Comparison of ENCODE assay signal across 8 cellular contexts in the genomic region with DNA sequence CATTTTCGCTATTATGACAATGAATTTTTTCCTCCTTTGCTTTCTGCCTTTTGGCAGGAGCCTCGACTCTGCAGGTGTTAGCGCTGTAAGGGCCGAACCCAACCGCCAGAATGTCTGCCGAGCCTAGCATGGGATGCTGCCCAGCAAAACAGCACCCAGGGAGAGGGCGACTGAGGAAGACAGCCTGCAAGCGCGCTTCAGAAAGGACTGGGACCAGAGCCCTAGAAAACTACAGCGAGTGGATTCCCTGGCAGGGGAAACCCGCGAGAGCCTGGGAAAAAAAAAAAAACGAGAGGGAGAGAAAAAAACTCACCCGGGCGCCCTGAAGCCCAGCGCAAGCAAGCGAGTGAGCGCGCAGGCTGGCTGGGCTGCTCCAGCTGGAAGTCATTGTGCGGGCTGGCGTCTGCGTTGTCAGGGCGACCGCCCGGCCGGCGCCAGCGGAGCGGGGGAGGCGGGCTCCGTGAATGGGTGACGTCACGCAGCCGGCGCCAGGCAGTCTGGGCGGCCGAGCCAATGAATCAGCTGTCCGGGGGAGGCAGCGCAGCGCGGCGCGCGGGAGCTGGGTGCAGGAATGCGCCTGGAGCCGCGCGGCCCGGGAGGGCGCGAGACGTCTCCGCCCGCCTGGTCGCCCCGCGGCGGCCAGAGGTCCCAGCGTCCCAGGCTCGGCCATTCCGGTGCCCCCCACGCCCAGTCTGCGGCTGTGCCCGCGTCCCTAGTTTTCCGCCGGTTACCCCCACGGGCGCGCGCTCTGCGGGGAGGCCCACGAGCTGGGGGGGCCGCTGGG. TPM values are rescaled to one million over a fixed set of nuclear protein-coding genes. Genes with fewer than 3 reads are reported as not detected.
DNase-seq lines count a peak whose midpoint lies in the region; ATAC-seq and TF ChIP-seq lines count a peak whose summit lies in the region.

No MANE protein-coding gene starts in this region.

- H3K4me3 ChIP-seq in cardiac fibroblast (replicated peaks in 1 of 2; ENCODE audit: low read depth in 2 of 2, low read length in 2 of 2) (peak overlapping the region; percentile 67), skeletal muscle cell (ENCODE audit: low read depth, low read length) (peak overlapping the region; percentile 73)

- no peak for TF ChIP-seq CTCF in GM13976 (IDR thresholded peaks at IDR 0.05; ENCODE audit: borderline replicate concordance, control extremely low read depth, extremely low read depth, insufficient read depth, missing control alignments)
- TF ChIP-seq CTCF in cardiac fibroblast (IDR thresholded peaks at IDR 0.05; ENCODE audit: low read depth, low read length), result no peak

- ATAC-seq in HG02763 (IDR thresholded peaks at IDR 0.05; ENCODE audit: unreplicated experiment) (peak; percentile 90), T-helper 17 cell (peak; percentile 18)

- H3K9me3 ChIP-seq in T-helper 17 cell (ENCODE audit: control insufficient read depth, low read length, poor library complexity, severe bottlenecking), result no peaks in the 10 kb centered on the region

- H3K36me3 Mint-ChIP-seq in T-helper 17 cell (ENCODE audit: low read depth), result no peaks in the 10 kb centered on the region

- in situ Hi-C loops in GM13976 (cut with MboI; ENCODE audit: low sequenced_read_pairs, unreplicated experiment), result no loop called here

- peaks cover 38% of the 10 kb centered on the region for H3K27me3 Mint-ChIP-seq in T-helper 17 cell

- H3K27ac Mint-ChIP-seq in T-helper 17 cell, result no peak overlapping the region

- H3K4me1 Mint-ChIP-seq in T-helper 17 cell, result peaks cover 9% of the 10 kb centered on the region

- H3K4me3 Mint-ChIP-seq in T-helper 17 cell, result peak overlapping the region; percentile 79

- DNase-seq in GM13976 (ENCODE audit: low spot score) (peak; percentile 61), NCI-H1417 treated with DMSO at 0.1 percent for 48 hours (lab: John Stamatoyannopoulos, UW) (peak; percentile 84), T-helper 17 cell (no peak), cardiac fibroblast (ENCODE audit: low read depth in 2 of 2) (peak; percentile 96 to 99), iPS-NIHi11 (ENCODE audit: low spot score) (peak; percentile 93), skeletal muscle cell (ENCODE audit: low read depth) (peak; percentile 91), activated gamma-delta T cell (lab: John Stamatoyannopoulos, UW) (no peak)

RNA-seq across cellular contexts. Expression of gene ID4, which starts 32.6 kb away (rescaled TPM):
- total RNA-seq in T-helper 17 cell, result not detected

Comparison
In these comparisons a context has a peak if more than half of its experiments do, and no peak if none do; other contexts are left out.
1. DNase-seq: peak in GM13976 (single experiment), NCI-H1417 treated with DMSO at 0.1 percent for 48 hours (single experiment), cardiac fibroblast (2 of 2), iPS-NIHi11 (single experiment) and skeletal muscle cell (single experiment); none in T-helper 17 cell (0 of 3) and activated gamma-delta T cell (single experiment).